Comparison of ENCODE assay signal across 1 cellular context in the genomic region with DNA sequence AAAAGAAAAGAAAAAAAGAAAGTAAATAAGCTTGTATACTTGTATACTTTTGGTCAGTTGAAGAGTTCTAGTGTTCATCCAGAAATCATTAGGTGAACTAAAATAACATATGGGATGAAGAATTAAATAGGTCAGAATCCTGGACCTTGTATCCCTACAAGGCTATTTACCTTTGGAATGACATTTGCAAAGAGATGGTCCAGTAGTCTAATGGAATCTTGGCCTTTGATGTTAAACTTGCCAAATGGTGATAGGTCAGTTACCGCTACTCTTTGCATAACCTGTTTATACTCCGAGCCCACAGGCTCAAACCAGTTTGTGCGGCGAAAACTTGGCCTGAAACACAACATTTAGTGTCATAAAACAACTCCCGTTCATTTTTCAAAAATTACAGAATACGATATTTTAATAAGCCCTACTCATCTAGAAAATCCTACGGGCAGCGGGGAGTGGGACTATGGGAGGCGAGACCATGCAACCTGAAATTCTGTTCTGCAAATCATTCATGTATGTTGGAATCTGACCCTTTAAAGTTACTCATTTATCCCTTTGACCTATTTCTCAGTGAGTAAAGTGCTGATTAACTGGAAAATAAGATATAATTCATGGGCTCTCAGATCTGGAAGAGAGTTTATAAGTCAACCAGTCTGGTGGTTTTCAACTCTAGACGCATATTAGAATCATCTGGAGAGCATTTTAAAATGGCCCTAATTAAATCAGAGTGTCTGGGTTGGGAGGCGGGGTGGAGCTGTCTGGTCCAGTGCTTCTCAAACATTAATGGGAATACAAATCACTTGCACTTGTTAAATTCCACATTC.
TF ChIP-seq lines count a peak whose summit lies in the region.

No MANE protein-coding gene starts in this region.

TF ChIP-seq in HepG2, 621 proteins besides CTCF, POLR2A, EP300 and RAD21 (continued from another document and continues in another):
- peak; percentile 84; the same call in 1 of the 2 replicates for TF ChIP-seq HNF4G (IDR thresholded peaks at IDR 0.05; ENCODE audit: borderline replicate concordance, low read depth, low read length)
- TF ChIP-seq HNF4G (CRISPR knock-in tag; IDR thresholded peaks at IDR 0.05; ENCODE audit: borderline replicate concordance, low read depth), result no peak; the same call in 1 of the 2 replicates
- no peak for TF ChIP-seq ZNF256 (CRISPR knock-in tag; conservative IDR thresholded peaks at IDR 0.05)
- no peak for TF ChIP-seq ZNF577 (CRISPR knock-in tag; IDR thresholded peaks at IDR 0.05; ENCODE audit: borderline replicate concordance, low read depth)
- TF ChIP-seq, protein P1, sequence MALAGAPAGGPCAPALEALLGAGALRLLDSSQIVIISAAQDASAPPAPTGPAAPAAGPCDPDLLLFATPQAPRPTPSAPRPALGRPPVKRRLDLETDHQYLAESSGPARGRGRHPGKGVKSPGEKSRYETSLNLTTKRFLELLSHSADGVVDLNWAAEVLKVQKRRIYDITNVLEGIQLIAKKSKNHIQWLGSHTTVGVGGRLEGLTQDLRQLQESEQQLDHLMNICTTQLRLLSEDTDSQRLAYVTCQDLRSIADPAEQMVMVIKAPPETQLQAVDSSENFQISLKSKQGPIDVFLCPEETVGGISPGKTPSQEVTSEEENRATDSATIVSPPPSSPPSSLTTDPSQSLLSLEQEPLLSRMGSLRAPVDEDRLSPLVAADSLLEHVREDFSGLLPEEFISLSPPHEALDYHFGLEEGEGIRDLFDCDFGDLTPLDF (CRISPR knock-in tag; IDR thresholded peaks at IDR 0.05), result no peak
- TF ChIP-seq ARID2 (CRISPR knock-in tag; IDR thresholded peaks at IDR 0.05; ENCODE audit: borderline replicate concordance), result no peak
- TF ChIP-seq, protein P2, sequence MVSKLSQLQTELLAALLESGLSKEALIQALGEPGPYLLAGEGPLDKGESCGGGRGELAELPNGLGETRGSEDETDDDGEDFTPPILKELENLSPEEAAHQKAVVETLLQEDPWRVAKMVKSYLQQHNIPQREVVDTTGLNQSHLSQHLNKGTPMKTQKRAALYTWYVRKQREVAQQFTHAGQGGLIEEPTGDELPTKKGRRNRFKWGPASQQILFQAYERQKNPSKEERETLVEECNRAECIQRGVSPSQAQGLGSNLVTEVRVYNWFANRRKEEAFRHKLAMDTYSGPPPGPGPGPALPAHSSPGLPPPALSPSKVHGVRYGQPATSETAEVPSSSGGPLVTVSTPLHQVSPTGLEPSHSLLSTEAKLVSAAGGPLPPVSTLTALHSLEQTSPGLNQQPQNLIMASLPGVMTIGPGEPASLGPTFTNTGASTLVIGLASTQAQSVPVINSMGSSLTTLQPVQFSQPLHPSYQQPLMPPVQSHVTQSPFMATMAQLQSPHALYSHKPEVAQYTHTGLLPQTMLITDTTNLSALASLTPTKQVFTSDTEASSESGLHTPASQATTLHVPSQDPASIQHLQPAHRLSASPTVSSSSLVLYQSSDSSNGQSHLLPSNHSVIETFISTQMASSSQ (IDR thresholded peaks at IDR 0.05; ENCODE audit: low read depth), result peak; percentile 74
- TF ChIP-seq, protein P2 (CRISPR knock-in tag; IDR thresholded peaks at IDR 0.05; ENCODE audit: borderline replicate concordance), result peak; percentile 22; the same call in 1 of the 2 replicates
- TF ChIP-seq GATA4 (IDR thresholded peaks at IDR 0.05; ENCODE audit: borderline replicate concordance, low read depth), result peak; percentile 56; the same call in 1 of the 2 replicates
- TF ChIP-seq SMC3 (IDR thresholded peaks at IDR 0.05; ENCODE audit: low read length), result no peak
- TF ChIP-seq, protein P3, sequence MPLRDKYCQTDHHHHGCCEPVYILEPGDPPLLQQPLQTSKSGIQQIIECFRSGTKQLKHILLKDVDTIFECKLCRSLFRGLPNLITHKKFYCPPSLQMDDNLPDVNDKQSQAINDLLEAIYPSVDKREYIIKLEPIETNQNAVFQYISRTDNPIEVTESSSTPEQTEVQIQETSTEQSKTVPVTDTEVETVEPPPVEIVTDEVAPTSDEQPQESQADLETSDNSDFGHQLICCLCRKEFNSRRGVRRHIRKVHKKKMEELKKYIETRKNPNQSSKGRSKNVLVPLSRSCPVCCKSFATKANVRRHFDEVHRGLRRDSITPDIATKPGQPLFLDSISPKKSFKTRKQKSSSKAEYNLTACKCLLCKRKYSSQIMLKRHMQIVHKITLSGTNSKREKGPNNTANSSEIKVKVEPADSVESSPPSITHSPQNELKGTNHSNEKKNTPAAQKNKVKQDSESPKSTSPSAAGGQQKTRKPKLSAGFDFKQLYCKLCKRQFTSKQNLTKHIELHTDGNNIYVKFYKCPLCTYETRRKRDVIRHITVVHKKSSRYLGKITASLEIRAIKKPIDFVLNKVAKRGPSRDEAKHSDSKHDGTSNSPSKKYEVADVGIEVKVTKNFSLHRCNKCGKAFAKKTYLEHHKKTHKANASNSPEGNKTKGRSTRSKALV (CRISPR knock-in tag; IDR thresholded peaks at IDR 0.05), result no peak
- TF ChIP-seq AGO2 (optimal IDR thresholded peaks at IDR 0.05; ENCODE audit: low read depth, low read length), result no peak
- 0 out of 2 replicates have a peak, but pooled peaks have one; percentile 29 for TF ChIP-seq ZFP82 (CRISPR knock-in tag; IDR thresholded peaks at IDR 0.05; ENCODE audit: borderline replicate concordance)
- TF ChIP-seq, protein P4, sequence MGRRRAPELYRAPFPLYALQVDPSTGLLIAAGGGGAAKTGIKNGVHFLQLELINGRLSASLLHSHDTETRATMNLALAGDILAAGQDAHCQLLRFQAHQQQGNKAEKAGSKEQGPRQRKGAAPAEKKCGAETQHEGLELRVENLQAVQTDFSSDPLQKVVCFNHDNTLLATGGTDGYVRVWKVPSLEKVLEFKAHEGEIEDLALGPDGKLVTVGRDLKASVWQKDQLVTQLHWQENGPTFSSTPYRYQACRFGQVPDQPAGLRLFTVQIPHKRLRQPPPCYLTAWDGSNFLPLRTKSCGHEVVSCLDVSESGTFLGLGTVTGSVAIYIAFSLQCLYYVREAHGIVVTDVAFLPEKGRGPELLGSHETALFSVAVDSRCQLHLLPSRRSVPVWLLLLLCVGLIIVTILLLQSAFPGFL (CRISPR knock-in tag; IDR thresholded peaks at IDR 0.05), result no peak
- TF ChIP-seq, protein P5, sequence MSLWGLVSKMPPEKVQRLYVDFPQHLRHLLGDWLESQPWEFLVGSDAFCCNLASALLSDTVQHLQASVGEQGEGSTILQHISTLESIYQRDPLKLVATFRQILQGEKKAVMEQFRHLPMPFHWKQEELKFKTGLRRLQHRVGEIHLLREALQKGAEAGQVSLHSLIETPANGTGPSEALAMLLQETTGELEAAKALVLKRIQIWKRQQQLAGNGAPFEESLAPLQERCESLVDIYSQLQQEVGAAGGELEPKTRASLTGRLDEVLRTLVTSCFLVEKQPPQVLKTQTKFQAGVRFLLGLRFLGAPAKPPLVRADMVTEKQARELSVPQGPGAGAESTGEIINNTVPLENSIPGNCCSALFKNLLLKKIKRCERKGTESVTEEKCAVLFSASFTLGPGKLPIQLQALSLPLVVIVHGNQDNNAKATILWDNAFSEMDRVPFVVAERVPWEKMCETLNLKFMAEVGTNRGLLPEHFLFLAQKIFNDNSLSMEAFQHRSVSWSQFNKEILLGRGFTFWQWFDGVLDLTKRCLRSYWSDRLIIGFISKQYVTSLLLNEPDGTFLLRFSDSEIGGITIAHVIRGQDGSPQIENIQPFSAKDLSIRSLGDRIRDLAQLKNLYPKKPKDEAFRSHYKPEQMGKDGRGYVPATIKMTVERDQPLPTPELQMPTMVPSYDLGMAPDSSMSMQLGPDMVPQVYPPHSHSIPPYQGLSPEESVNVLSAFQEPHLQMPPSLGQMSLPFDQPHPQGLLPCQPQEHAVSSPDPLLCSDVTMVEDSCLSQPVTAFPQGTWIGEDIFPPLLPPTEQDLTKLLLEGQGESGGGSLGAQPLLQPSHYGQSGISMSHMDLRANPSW (CRISPR knock-in tag; IDR thresholded peaks at IDR 0.05; ENCODE audit: borderline replicate concordance), result no peak
- no peak for TF ChIP-seq ZFP36L2 (CRISPR knock-in tag; IDR thresholded peaks at IDR 0.05)
- no peak for TF ChIP-seq ZNF292 (CRISPR knock-in tag; IDR thresholded peaks at IDR 0.05; ENCODE audit: borderline replicate concordance, low read depth)
- no peak for TF ChIP-seq ZBTB1 (CRISPR knock-in tag; IDR thresholded peaks at IDR 0.05; ENCODE audit: borderline replicate concordance)
- TF ChIP-seq ZNF724P (CRISPR knock-in tag; IDR thresholded peaks at IDR 0.05; ENCODE audit: borderline replicate concordance), result no peak
- TF ChIP-seq, protein P6, sequence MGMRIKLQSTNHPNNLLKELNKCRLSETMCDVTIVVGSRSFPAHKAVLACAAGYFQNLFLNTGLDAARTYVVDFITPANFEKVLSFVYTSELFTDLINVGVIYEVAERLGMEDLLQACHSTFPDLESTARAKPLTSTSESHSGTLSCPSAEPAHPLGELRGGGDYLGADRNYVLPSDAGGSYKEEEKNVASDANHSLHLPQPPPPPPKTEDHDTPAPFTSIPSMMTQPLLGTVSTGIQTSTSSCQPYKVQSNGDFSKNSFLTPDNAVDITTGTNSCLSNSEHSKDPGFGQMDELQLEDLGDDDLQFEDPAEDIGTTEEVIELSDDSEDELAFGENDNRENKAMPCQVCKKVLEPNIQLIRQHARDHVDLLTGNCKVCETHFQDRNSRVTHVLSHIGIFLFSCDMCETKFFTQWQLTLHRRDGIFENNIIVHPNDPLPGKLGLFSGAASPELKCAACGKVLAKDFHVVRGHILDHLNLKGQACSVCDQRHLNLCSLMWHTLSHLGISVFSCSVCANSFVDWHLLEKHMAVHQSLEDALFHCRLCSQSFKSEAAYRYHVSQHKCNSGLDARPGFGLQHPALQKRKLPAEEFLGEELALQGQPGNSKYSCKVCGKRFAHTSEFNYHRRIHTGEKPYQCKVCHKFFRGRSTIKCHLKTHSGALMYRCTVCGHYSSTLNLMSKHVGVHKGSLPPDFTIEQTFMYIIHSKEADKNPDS (CRISPR knock-in tag; IDR thresholded peaks at IDR 0.05), result no peak
- TF ChIP-seq, protein P7, sequence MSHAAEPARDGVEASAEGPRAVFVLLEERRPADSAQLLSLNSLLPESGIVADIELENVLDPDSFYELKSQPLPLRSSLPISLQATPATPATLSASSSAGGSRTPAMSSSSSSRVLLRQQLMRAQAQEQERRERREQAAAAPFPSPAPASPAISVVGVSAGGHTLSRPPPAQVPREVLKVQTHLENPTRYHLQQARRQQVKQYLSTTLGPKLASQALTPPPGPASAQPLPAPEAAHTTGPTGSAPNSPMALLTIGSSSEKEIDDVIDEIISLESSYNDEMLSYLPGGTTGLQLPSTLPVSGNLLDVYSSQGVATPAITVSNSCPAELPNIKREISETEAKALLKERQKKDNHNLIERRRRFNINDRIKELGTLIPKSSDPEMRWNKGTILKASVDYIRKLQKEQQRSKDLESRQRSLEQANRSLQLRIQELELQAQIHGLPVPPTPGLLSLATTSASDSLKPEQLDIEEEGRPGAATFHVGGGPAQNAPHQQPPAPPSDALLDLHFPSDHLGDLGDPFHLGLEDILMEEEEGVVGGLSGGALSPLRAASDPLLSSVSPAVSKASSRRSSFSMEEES (CRISPR knock-in tag; IDR thresholded peaks at IDR 0.05), result no peak
- TF ChIP-seq TAF1 (CRISPR knock-in tag; IDR thresholded peaks at IDR 0.05), result no peak
- TF ChIP-seq, protein P8, sequence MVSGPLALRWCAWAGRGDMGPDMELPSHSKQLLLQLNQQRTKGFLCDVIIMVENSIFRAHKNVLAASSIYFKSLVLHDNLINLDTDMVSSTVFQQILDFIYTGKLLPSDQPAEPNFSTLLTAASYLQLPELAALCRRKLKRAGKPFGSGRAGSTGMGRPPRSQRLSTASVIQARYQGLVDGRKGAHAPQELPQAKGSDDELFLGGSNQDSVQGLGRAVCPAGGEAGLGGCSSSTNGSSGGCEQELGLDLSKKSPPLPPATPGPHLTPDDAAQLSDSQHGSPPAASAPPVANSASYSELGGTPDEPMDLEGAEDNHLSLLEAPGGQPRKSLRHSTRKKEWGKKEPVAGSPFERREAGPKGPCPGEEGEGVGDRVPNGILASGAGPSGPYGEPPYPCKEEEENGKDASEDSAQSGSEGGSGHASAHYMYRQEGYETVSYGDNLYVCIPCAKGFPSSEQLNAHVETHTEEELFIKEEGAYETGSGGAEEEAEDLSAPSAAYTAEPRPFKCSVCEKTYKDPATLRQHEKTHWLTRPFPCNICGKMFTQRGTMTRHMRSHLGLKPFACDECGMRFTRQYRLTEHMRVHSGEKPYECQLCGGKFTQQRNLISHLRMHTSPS (CRISPR knock-in tag; IDR thresholded peaks at IDR 0.05; ENCODE audit: low read depth), result no peak
- no peak for TF ChIP-seq JUN (CRISPR knock-in tag; IDR thresholded peaks at IDR 0.05)
- TF ChIP-seq, protein P9, sequence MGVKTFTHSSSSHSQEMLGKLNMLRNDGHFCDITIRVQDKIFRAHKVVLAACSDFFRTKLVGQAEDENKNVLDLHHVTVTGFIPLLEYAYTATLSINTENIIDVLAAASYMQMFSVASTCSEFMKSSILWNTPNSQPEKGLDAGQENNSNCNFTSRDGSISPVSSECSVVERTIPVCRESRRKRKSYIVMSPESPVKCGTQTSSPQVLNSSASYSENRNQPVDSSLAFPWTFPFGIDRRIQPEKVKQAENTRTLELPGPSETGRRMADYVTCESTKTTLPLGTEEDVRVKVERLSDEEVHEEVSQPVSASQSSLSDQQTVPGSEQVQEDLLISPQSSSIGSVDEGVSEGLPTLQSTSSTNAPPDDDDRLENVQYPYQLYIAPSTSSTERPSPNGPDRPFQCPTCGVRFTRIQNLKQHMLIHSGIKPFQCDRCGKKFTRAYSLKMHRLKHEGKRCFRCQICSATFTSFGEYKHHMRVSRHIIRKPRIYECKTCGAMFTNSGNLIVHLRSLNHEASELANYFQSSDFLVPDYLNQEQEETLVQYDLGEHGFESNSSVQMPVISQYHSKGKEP (CRISPR knock-in tag; IDR thresholded peaks at IDR 0.05), result no peak
- no peak for TF ChIP-seq MZF1 (CRISPR knock-in tag; IDR thresholded peaks at IDR 0.05; ENCODE audit: borderline replicate concordance)
- TF ChIP-seq ZNF619 (CRISPR knock-in tag; IDR thresholded peaks at IDR 0.05), result no peak
- TF ChIP-seq, protein P10, sequence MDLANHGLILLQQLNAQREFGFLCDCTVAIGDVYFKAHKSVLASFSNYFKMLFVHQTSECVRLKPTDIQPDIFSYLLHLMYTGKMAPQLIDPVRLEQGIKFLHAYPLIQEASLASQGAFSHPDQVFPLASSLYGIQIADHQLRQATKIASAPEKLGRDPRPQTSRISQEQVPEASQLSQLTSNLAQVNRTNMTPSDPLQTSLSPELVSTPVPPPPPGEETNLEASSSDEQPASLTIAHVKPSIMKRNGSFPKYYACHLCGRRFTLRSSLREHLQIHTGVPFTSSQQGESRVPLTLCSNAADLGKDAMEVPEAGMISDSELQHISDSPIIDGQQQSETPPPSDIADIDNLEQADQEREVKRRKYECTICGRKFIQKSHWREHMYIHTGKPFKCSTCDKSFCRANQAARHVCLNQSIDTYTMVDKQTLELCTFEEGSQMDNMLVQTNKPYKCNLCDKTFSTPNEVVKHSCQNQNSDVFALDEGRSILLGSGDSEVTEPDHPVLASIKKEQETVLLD (CRISPR knock-in tag; IDR thresholded peaks at IDR 0.05; ENCODE audit: low read depth), result no peak
- no peak for TF ChIP-seq ATRX (CRISPR knock-in tag; IDR thresholded peaks at IDR 0.05; ENCODE audit: borderline replicate concordance)
- no peak for TF ChIP-seq RELA (CRISPR knock-in tag; IDR thresholded peaks at IDR 0.05)
- no peak for TF ChIP-seq RBM39 (IDR thresholded peaks at IDR 0.05; ENCODE audit: low read depth, low read length, poor library complexity, severe bottlenecking)
- TF ChIP-seq ZNF879 (CRISPR knock-in tag; IDR thresholded peaks at IDR 0.05), result no peak
